Comparison of ENCODE assay signal across 23 cellular contexts in the genomic region with DNA sequence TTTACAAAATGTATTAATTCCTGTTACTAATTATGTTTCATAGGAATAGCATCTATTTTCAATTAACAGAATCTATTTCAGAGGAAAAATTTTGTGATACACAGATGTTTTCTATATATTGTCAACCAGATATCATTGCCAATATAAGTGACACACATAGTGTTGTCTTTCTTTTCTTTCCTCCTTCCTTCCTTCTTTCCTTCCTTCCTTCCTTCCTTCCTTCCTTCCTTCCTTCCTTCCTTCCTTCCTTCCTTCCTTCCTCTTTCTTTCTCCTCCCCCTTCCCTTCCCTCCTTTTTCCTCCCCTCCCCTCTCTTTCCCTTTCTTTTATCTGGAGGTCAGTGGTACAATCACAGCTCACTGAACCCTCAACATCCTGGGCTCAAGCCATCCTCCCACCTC.
"Had no signal": no experiment of that assay in that cellular context is flagged by ENCODE, and none has a peak within 500 bp of the region (broad histone marks: within the 10 kb centered on the region; RNA-seq: fewer than 3 reads in every experiment).

No MANE protein-coding gene starts in this region.

- DNase-seq: colonic mucosa; cortex of kidney; dermis blood vessel endothelial cell; dorsolateral prefrontal cortex; effector CD4-positive, alpha-beta T cell; effector CD8-positive, alpha-beta T cell; effector memory CD4-positive, alpha-beta T cell; effector memory CD8-positive, alpha-beta T cell; endodermal cell; erythroblast; esophagus squamous epithelium; foreskin fibroblast; foreskin keratinocyte; foreskin melanocyte; gastrocnemius medialis; glutamatergic neuron; head of caudate nucleus; heart left ventricle; heart right ventricle had no signal

- H3K36me3 ChIP-seq: colonic mucosa, esophagus muscularis mucosa, esophagus squamous epithelium, gastrocnemius medialis, gastroesophageal sphincter, heart left ventricle, heart right ventricle had no signal

- H3K27ac ChIP-seq: colonic mucosa, coronary artery, dorsolateral prefrontal cortex, epithelial cell of prostate, esophagus muscularis mucosa, esophagus squamous epithelium, foreskin keratinocyte, gastrocnemius medialis, gastroesophageal sphincter, heart left ventricle, heart right ventricle had no signal

- H3K9me3 ChIP-seq: colonic mucosa, esophagus muscularis mucosa, esophagus squamous epithelium, gastrocnemius medialis, gastroesophageal sphincter, heart left ventricle, heart right ventricle had no signal

- H3K27me3 ChIP-seq: colonic mucosa, dorsolateral prefrontal cortex, esophagus muscularis mucosa, esophagus squamous epithelium, gastrocnemius medialis, gastroesophageal sphincter, heart left ventricle, heart right ventricle had no signal

- H3K4me3 ChIP-seq: colonic mucosa, coronary artery, dorsolateral prefrontal cortex, esophagus muscularis mucosa, esophagus squamous epithelium, gastrocnemius medialis, gastroesophageal sphincter, heart left ventricle, heart right ventricle had no signal

- H3K4me1 ChIP-seq: colonic mucosa, esophagus muscularis mucosa, esophagus squamous epithelium, foreskin keratinocyte, gastrocnemius medialis, gastroesophageal sphincter, heart left ventricle, heart right ventricle had no signal
